18 cellular contexts compared by ENCODE assay signal in genomic region chr21:19781881-19782652, GRCh38.
DNase-seq lines count a peak whose midpoint lies in the region; ATAC-seq and TF ChIP-seq lines count a peak whose summit lies in the region.
"Had no signal": no experiment of that assay in that cellular context is flagged by ENCODE, and none has a peak within 500 bp of the region (broad histone marks: within the 10 kb centered on the region; RNA-seq: fewer than 3 reads in every experiment).

No MANE protein-coding gene starts in this region.

- no peak overlapping the region for H3K4me3 ChIP-seq in choroid plexus epithelial cell (ENCODE audit: low read depth, low read length)
- H3K4me3 ChIP-seq in retinal pigment epithelial cell (ENCODE audit: low read length) = no peak overlapping the region
- H3K4me3 ChIP-seq: SK-N-MC had no signal

- in situ Hi-C loops in G401 (cut with HindIII; ENCODE audit: low sequenced_read_pairs) = no loop called here

- TF ChIP-seq CTCF in choroid plexus epithelial cell (conservative IDR thresholded peaks at IDR 0.05; ENCODE audit: low read depth, low read length) (peak; percentile 30), retinal pigment epithelial cell (conservative IDR thresholded peaks at IDR 0.05; ENCODE audit: low read depth, low read length) (peak; percentile 13)

- ATAC-seq in HG02798 (IDR thresholded peaks at IDR 0.05; ENCODE audit: poor library complexity, unreplicated experiment) = no peak
- no peak for ATAC-seq in GM19463 (IDR thresholded peaks at IDR 0.05; ENCODE audit: unreplicated experiment)
- ATAC-seq: Right ventricle myocardium inferior had no signal

- DNase-seq in NCI-H524 treated with DMSO at 0.1 percent for 48 hours (lab: John Stamatoyannopoulos, UW) (peak; percentile 56), choroid plexus epithelial cell (ENCODE audit: low read depth) (peak; percentile 18), iPS-NIHi7 (ENCODE audit: extremely low spot score) (peak; percentile 13), retinal pigment epithelial cell (ENCODE audit: low read depth) (no peak), G401 (ENCODE audit: low spot score) (no peak)
- DNase-seq: ACHN, AML-193, GF-D8, HFFc6, NCI-H1417 treated with DMSO at 0.1 percent for 48 hours, NCI-H1930, NCI-H2171, NCI-H446 treated with DMSO at 0.1 percent for 48 hours, NCI-H774 had no signal

Comparison
In these comparisons a context has a peak if more than half of its experiments do, and no peak if none do; other contexts are left out.
1. DNase-seq: peak in NCI-H524 treated with DMSO at 0.1 percent for 48 hours (single experiment), choroid plexus epithelial cell (single experiment) and iPS-NIHi7 (single experiment); none in retinal pigment epithelial cell (single experiment) and G401 (single experiment).